In the genomic region with DNA sequence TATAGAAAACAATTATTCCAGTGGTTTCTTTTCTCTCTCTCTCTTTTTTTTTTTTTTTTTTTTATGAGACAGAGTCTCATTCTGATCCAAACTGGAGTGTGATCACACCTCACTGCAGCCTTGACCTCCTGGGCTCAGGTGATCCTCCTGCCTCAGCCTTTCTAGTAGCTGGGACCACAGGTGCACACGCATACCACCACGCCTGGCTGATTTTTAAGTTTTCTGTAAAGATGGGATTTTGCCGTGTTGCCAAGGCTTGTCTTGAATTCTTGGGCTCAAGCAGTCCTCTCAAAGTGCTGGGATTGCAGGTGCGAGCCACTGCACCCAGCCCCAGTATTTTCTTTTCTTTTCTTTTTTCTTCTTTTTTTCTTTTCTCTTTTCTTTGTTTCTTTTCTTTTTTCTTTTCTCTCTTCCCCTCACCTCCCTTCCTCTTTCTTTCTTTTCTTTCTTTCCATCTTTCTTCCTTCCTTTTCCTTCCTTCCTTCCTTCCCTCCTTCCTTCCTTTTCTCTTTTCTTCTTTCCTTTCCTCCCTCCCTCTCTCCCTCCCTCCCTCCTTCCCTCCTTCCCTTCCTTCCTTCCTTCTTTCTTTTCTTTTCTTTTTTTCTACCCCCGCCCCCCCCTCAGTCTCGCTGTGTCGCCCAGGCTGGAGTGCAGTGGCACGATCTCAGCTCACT, we compare ENCODE assay signal across 20 cellular contexts.
"Had no signal": no experiment of that assay in that cellular context is flagged by ENCODE, and none has a peak within 500 bp of the region (broad histone marks: within the 10 kb centered on the region; RNA-seq: fewer than 3 reads in every experiment).

No MANE protein-coding gene starts in this region.

- H3K27ac Mint-ChIP-seq: activated CD4-positive, alpha-beta T cell treated with anti-CD3 and anti-CD28 coated beads, Interleukin-2, amount 10 ng/mL, durations not matched to agents 7 days and 5 days; activated naive CD4-positive, alpha-beta T cell treated with anti-CD3 and anti-CD28 coated beads for 36 hours; immature natural killer cell; stimulated activated naive CD8-positive, alpha-beta T cell treated with anti-CD3 and anti-CD28 coated beads, Interleukin-15, Interleukin-2, amounts not matched to agents 100 ng/mL and 50 ng/mL, for 24 hours had no signal

- H3K27me3 ChIP-seq: right atrium auricular region, transverse colon, uterus had no signal

- H3K27me3 Mint-ChIP-seq: brain, progenitor cell of endocrine pancreas had no signal

- DNase-seq: activated CD4-positive, alpha-beta T cell treated with anti-CD3 and anti-CD28 coated beads, Interleukin-2, amount 10 ng/mL, durations not matched to agents 7 days and 5 days; activated CD8-positive, alpha-beta memory T cell treated with anti-CD3 and anti-CD28 coated beads, Interleukin-2, amount 50 U/mL, for 4 hours; activated naive CD4-positive, alpha-beta T cell treated with anti-CD3 and anti-CD28 coated beads for 36 hours; activated T-cell treated with anti-CD3 and anti-CD28 coated beads, Interleukin-2, amount 50 U/mL, for 4 hours; central memory CD4-positive, alpha-beta T cell; cortex of kidney; effector CD4-positive, alpha-beta T cell; immature natural killer cell; kidney glomerular epithelial cell; left ventricle myocardium inferior; mammary epithelial cell; stimulated activated CD4-positive, alpha-beta T cell treated with anti-CD3 and anti-CD28 coated beads, Interleukin-2, amount 100 ng/mL, for 24 hours; T-helper 9 cell; transverse colon; uterus had no signal

- H3K4me1 Mint-ChIP-seq: activated CD4-positive, alpha-beta T cell treated with anti-CD3 and anti-CD28 coated beads, Interleukin-2, amount 10 ng/mL, durations not matched to agents 7 days and 5 days; immature natural killer cell had no signal

- H3K4me3 Mint-ChIP-seq: activated CD4-positive, alpha-beta T cell treated with anti-CD3 and anti-CD28 coated beads, Interleukin-2, amount 10 ng/mL, durations not matched to agents 7 days and 5 days; activated naive CD4-positive, alpha-beta T cell treated with anti-CD3 and anti-CD28 coated beads for 36 hours; activated T-cell treated with anti-CD3 and anti-CD28 coated beads, Interleukin-2, amount 50 U/mL, for 4 hours; brain; immature natural killer cell; stimulated activated naive CD8-positive, alpha-beta T cell treated with anti-CD3 and anti-CD28 coated beads, Interleukin-15, Interleukin-2, amounts not matched to agents 100 ng/mL and 50 ng/mL, for 24 hours had no signal

- H3K36me3 ChIP-seq: transverse colon, uterus had no signal

- H3K27ac ChIP-seq: right atrium auricular region, transverse colon, uterus had no signal

- ATAC-seq: activated CD4-positive, CD25-positive, alpha-beta regulatory T cell treated with anti-CD3 and anti-CD28 coated beads, Interleukin-2, amount 50 U/mL, for 24 hours; activated T-cell treated with anti-CD3 and anti-CD28 coated beads, Interleukin-2, amount 50 U/mL, for 4 hours had no signal

- H3K4me3 ChIP-seq: left ventricle myocardium inferior, right atrium auricular region, transverse colon, uterus had no signal

- H3K9me3 Mint-ChIP-seq: activated CD4-positive, alpha-beta T cell treated with anti-CD3 and anti-CD28 coated beads, Interleukin-2, amount 10 ng/mL, durations not matched to agents 7 days and 5 days; activated naive CD4-positive, alpha-beta T cell treated with anti-CD3 and anti-CD28 coated beads for 36 hours; activated T-cell treated with anti-CD3 and anti-CD28 coated beads, Interleukin-2, amount 50 U/mL, for 4 hours; stimulated activated naive CD8-positive, alpha-beta T cell treated with anti-CD3 and anti-CD28 coated beads, Interleukin-15, Interleukin-2, amounts not matched to agents 100 ng/mL and 50 ng/mL, for 24 hours had no signal

- H3K9me3 ChIP-seq: left ventricle myocardium inferior, right atrium auricular region, transverse colon, uterus had no signal
